Comparison of ENCODE assay signal across 8 cellular contexts in genomic region chr4:88457307-88458090, GRCh38. TPM values are rescaled to one million over a fixed set of nuclear protein-coding genes. Genes with fewer than 3 reads are reported as not detected.
DNase-seq lines count a peak whose midpoint lies in the region; ATAC-seq and TF ChIP-seq lines count a peak whose summit lies in the region.

No MANE protein-coding gene starts in this region.

- H3K4me3 Mint-ChIP-seq in activated T-cell treated with anti-CD3 and anti-CD28 coated beads, Interleukin-2, amount 50 U/mL, for 4 hours, result peak overlapping the region; percentile 100
- peak overlapping the region; percentile 85 for H3K4me3 Mint-ChIP-seq in glutamatergic neuron (ENCODE audit: unreplicated experiment)

- H4K20me1 ChIP-seq in osteoblast (ENCODE audit: insufficient read depth, low read length), result no peaks in the 10 kb centered on the region

- H3K36me3 Mint-ChIP-seq in activated T-cell treated with anti-CD3 and anti-CD28 coated beads, Interleukin-2, amount 50 U/mL, for 4 hours (ENCODE audit: insufficient read depth), result peaks cover 4% of the 10 kb centered on the region
- peaks cover 5% of the 10 kb centered on the region for H3K36me3 Mint-ChIP-seq in glutamatergic neuron (ENCODE audit: unreplicated experiment)

- H2AFZ ChIP-seq in osteoblast (ENCODE audit: low read length), result peak overlapping the region; percentile 86

- DNase-seq in EH (ENCODE audit: low read depth), result peak; percentile 15
- DNase-seq in activated T-cell treated with anti-CD3 and anti-CD28 coated beads, Interleukin-2, amount 50 U/mL, for 4 hours, result peak; percentile 25
- peak; percentile 56 for DNase-seq in glutamatergic neuron
- DNase-seq in osteoblast (ENCODE audit: insufficient read length, low spot score, missing footprints), result no peak
- peak; percentile 67 to 86 for DNase-seq in aorta
- DNase-seq in NCI-H128 (lab: John Stamatoyannopoulos, UW; ENCODE audit: unreplicated experiment), result no peak

- H3K27ac ChIP-seq in HUES6 (ENCODE audit: low read depth, low read length), result no peak overlapping the region
- H3K27ac ChIP-seq in osteoblast (ENCODE audit: low read depth, low read length), result no peak overlapping the region
- peak overlapping the region; percentile 41 to 57 for H3K27ac ChIP-seq in aorta (ENCODE audit: low read depth in 1 of 2, low read length in 2 of 2)

- H3K4me1 ChIP-seq in HUES6 (ENCODE audit: control insufficient read depth, insufficient read depth, low read length) (peaks cover 15% of the 10 kb centered on the region; the same call in 1 of the 2 replicates), osteoblast (ENCODE audit: insufficient read depth, low read length) (no peaks in the 10 kb centered on the region), aorta (ENCODE audit: control insufficient read depth in 1 of 2, insufficient read depth in 2 of 2, low read length in 2 of 2) (no peaks in the 10 kb centered on the region)

- no peaks in the 10 kb centered on the region for H3K9me3 Mint-ChIP-seq in activated T-cell treated with anti-CD3 and anti-CD28 coated beads, Interleukin-2, amount 50 U/mL, for 4 hours
- H3K9me3 Mint-ChIP-seq in glutamatergic neuron (ENCODE audit: unreplicated experiment), result peaks cover 5% of the 10 kb centered on the region

- WGBS in aorta, 2 donors, result 2 to 3% methylated on average over 56 to 74 of the region's 74 CpGs

- H3K27me3 ChIP-seq in HUES6 (ENCODE audit: control insufficient read depth, insufficient read depth, low read length) (peaks cover 23% of the 10 kb centered on the region), osteoblast (ENCODE audit: insufficient read depth, low read length) (peaks cover 35% of the 10 kb centered on the region), aorta (ENCODE audit: control insufficient read depth in 1 of 2, insufficient read depth in 2 of 2, low read length in 1 of 2) (no peaks in the 10 kb centered on the region)

- no peaks in the 10 kb centered on the region for H3K79me2 ChIP-seq in osteoblast (ENCODE audit: insufficient read depth, low read length)

- H3K4me2 ChIP-seq in osteoblast (ENCODE audit: insufficient read depth, low read length), result peak overlapping the region; percentile 87

- no peaks in the 10 kb centered on the region for H3K27me3 Mint-ChIP-seq in activated T-cell treated with anti-CD3 and anti-CD28 coated beads, Interleukin-2, amount 50 U/mL, for 4 hours (ENCODE audit: low read depth)
- H3K27me3 Mint-ChIP-seq in glutamatergic neuron (ENCODE audit: unreplicated experiment), result peaks cover 3% of the 10 kb centered on the region

- TF ChIP-seq CTCF in glutamatergic neuron (IDR thresholded peaks at IDR 0.05; ENCODE audit: partially characterized antibody, unreplicated experiment) (no peak), osteoblast (IDR thresholded peaks at IDR 0.05; ENCODE audit: extremely low read depth, low read depth, low read length) (no peak)

- peak; percentile 40 for ATAC-seq in GM21526 (IDR thresholded peaks at IDR 0.05; ENCODE audit: low FRiP score, unreplicated experiment)
- peak; percentile 65 to 68 for ATAC-seq in activated T-cell treated with anti-CD3 and anti-CD28 coated beads, Interleukin-2, amount 50 U/mL, for 4 hours
- ATAC-seq in aorta (ENCODE audit: low FRiP score), result peak; percentile 82

- H3K36me3 ChIP-seq in HUES6 (ENCODE audit: control insufficient read depth, insufficient read depth, low read length), result peaks cover 7% of the 10 kb centered on the region
- H3K36me3 ChIP-seq in osteoblast (ENCODE audit: insufficient read depth, low read length), result no peaks in the 10 kb centered on the region
- no peaks in the 10 kb centered on the region for H3K36me3 ChIP-seq in aorta (ENCODE audit: control insufficient read depth in 1 of 2, insufficient read depth in 2 of 2, low read length in 1 of 2)

- peak overlapping the region; percentile 78 for H3K4me3 ChIP-seq in HUES6 (ENCODE audit: low read depth, low read length)
- H3K4me3 ChIP-seq in osteoblast (ENCODE audit: insufficient read depth, low read length), result peak overlapping the region; percentile 76
- peak overlapping the region; percentile 9 to 82 for H3K4me3 ChIP-seq in aorta (ENCODE audit: low read length in 2 of 2)

- H3K4me1 Mint-ChIP-seq in activated T-cell treated with anti-CD3 and anti-CD28 coated beads, Interleukin-2, amount 50 U/mL, for 4 hours (ENCODE audit: low read depth), result peaks cover 31% of the 10 kb centered on the region
- peaks cover 2% of the 10 kb centered on the region for H3K4me1 Mint-ChIP-seq in glutamatergic neuron (ENCODE audit: low read depth, unreplicated experiment)

- H3K9ac ChIP-seq in HUES6 (ENCODE audit: low read length), result peak overlapping the region; percentile 47

- H3K9me3 ChIP-seq in HUES6 (ENCODE audit: control insufficient read depth, insufficient read depth, low read depth, low read length) (0 out of 2 replicates have a peak, but pooled peaks cover 6% of the 10 kb centered on the region), osteoblast (ENCODE audit: low read depth, low read length) (no peaks in the 10 kb centered on the region), aorta (ENCODE audit: control insufficient read depth, low read length) (no peaks in the 10 kb centered on the region)

- intact Hi-C loops in aorta (cut with DNase I), result loop anchor here (5.0 to 10.0 kb wide), 6 partner anchors 60 to 240 kb away; partner anchors contain the start of genes HERC6 (in 2 of the 2) and PPM1K (in 2 of the 2)

- no peak overlapping the region for H3K27ac Mint-ChIP-seq in glutamatergic neuron (ENCODE audit: unreplicated experiment)

RNA-seq across cellular contexts. Expression of gene HERC5, which starts 0.6 kb away (rescaled TPM):
- 1 to 10 TPM; 2.3 to 5.0 (median 2.9) TPM for total RNA-seq in activated T-cell treated with anti-CD3 and anti-CD28 coated beads, Interleukin-2, amount 50 U/mL, for 4 hours
- 0.27 TPM for total RNA-seq in glutamatergic neuron (ENCODE audit: unreplicated experiment)
- 0.88 and 1.4 TPM in 2 replicates for total RNA-seq in osteoblast
- 1 to 10 TPM; 9.6 to 9.8 TPM for total RNA-seq in aorta
- polyA plus RNA-seq in aorta, result 10 to 100 TPM in 1 of 2 donors, 1 to 10 TPM in 1; 7.0 to 10.3 TPM

Comparison
In these comparisons a context has a peak if more than half of its experiments do, and no peak if none do; other contexts are left out.
1. DNase-seq: peak in EH (single experiment), activated T-cell treated with anti-CD3 and anti-CD28 coated beads, Interleukin-2, amount 50 U/mL, for 4 hours (single experiment), glutamatergic neuron (single experiment) and aorta (2 of 2); none in osteoblast (single experiment) and NCI-H128 (single experiment).
2. H3K27ac ChIP-seq: peak in aorta (2 of 2); none in HUES6 (single experiment) and osteoblast (single experiment).
3. Peak in every context shown above with its lines, with median percentiles within 50 percentile points of each other: ATAC-seq and H3K4me3 ChIP-seq.